In genomic region chr9:136245194-136246150, GRCh38 we compare ENCODE assay signal across 8 cellular contexts. TPM values are rescaled to one million over a fixed set of nuclear protein-coding genes. Genes with fewer than 3 reads are reported as not detected.
DNase-seq lines count a peak whose midpoint lies in the region; ATAC-seq and TF ChIP-seq lines count a peak whose summit lies in the region.

Gene QSOX2 (minus strand): TSS chr9:136245812. CDS start chr9:136245803, 9 bp downstream.

- H3K27ac ChIP-seq in OCI-LY3 (ENCODE audit: low read length) = peak within 1 kb of the TSS; percentile 38

- peak; percentile 56 for DNase-seq in AG09319 (ENCODE audit: extremely low read depth, low read depth)
- DNase-seq in HT1080 (ENCODE audit: low read depth) = no peak
- peak; percentile 77 for DNase-seq in activated T-cell treated with anti-CD3 and anti-CD28 coated beads for 24 hours (ENCODE audit: low read depth)
- peak; percentile 82 for DNase-seq in epithelial cell of esophagus (ENCODE audit: low read depth)
- DNase-seq in mucosa of descending colon = peak; percentile 87 to 90 (median 89)
- peak; percentile 75 to 83 for DNase-seq in stimulated activated CD8-positive, alpha-beta memory T cell treated with anti-CD3 and anti-CD28 coated beads, Interleukin-2, amount 100 ng/mL, for 48 hours (ENCODE audit: low read depth in 2 of 2)

- H3K4me3 ChIP-seq in OCI-LY3 (ENCODE audit: low read length) (peak within 1 kb of the TSS; percentile 90), epithelial cell of esophagus (ENCODE audit: low read length) (peak within 1 kb of the TSS; percentile 66), mucosa of descending colon (peak within 1 kb of the TSS; percentile 63)

- H3K4me1 ChIP-seq in OCI-LY3 (ENCODE audit: low read length) = peaks cover 25% of the 10 kb centered on the region
- H3K4me1 ChIP-seq in mucosa of descending colon (ENCODE audit: low read depth) = peaks cover 9% of the 10 kb centered on the region

- no peaks in the 10 kb centered on the region for H3K27me3 ChIP-seq in OCI-LY3 (ENCODE audit: low read depth, low read length)

- intact Hi-C loops in mucosa of descending colon (cut with DNase I, micrococcal nuclease) = no loop called here

- no peaks in the 10 kb centered on the region for H3K36me3 ChIP-seq in OCI-LY3 (replicated peaks; ENCODE audit: low read depth, low read length)
- H3K36me3 ChIP-seq in mucosa of descending colon (ENCODE audit: low read depth) = no peaks in the 10 kb centered on the region

- H3K9me3 ChIP-seq in OCI-LY3 (ENCODE audit: insufficient read depth, low read length) (no peaks in the 10 kb centered on the region), mucosa of descending colon (no peaks in the 10 kb centered on the region)

- peaks cover 50% of the 10 kb centered on the region for H3K79me2 ChIP-seq in OCI-LY3 (ENCODE audit: low read length)

- H4K20me1 ChIP-seq in OCI-LY3 (ENCODE audit: insufficient read depth, low read length) = peaks cover 36% of the 10 kb centered on the region

- peak within 1 kb of the TSS; percentile 90; the same call in 1 of the 2 replicates for H2AFZ ChIP-seq in OCI-LY3 (ENCODE audit: low read depth, low read length)

- peak within 1 kb of the TSS; percentile 100 for H3K4me2 ChIP-seq in OCI-LY3 (ENCODE audit: low read length)

- TF ChIP-seq CTCF in AG09319 (IDR thresholded peaks at IDR 0.05; ENCODE audit: low read depth, low read length) (no peak), OCI-LY3 (IDR thresholded peaks at IDR 0.05; ENCODE audit: low read depth, low read length) (no peak), epithelial cell of esophagus (IDR thresholded peaks at IDR 0.05; ENCODE audit: insufficient read depth, low read depth, low read length, missing control alignments) (no peak), mucosa of descending colon (IDR thresholded peaks at IDR 0.05) (no peak)

- ATAC-seq in GM19043 (IDR thresholded peaks at IDR 0.05; ENCODE audit: low read depth, unreplicated experiment) (peak; percentile 45), mucosa of descending colon (peak; percentile 95)

- H3K9ac ChIP-seq in OCI-LY3 (ENCODE audit: low read length) = peak within 1 kb of the TSS; percentile 77

RNA-seq across cellular contexts. Expression of gene QSOX2, which starts in this region (rescaled TPM):
- total RNA-seq in HT1080 (2014; rRNA removed; shearing (Covaris generic)) = 20.1 and 21.7 TPM in 2 replicates
- polyA plus RNA-seq in HT1080 (2015; cell fraction: cytosol; rRNA removed) = 31.6 and 33.4 TPM in 2 replicates
- polyA plus RNA-seq in HT1080 (2015; cell fraction: nucleus; rRNA removed) = 86.5 and 87.5 TPM in 2 replicates
- total RNA-seq in mucosa of descending colon = 1 to 10 TPM; 6.1 to 8.1 (median 7.1) TPM
